In genomic region chr2:11953258-11953657, GRCh38 we compare ENCODE assay signal across 31 cellular contexts.
"Had no signal": no experiment of that assay in that cellular context is flagged by ENCODE, and none has a peak within 500 bp of the region (broad histone marks: within the 10 kb centered on the region; RNA-seq: fewer than 3 reads in every experiment).

No MANE protein-coding gene starts in this region.

- H3K9me3 Mint-ChIP-seq: mesothelial cell of epicardium; natural killer cell; neural progenitor cell; stimulated activated memory B cell treated with anti-CD40 and anti-IgM and Interleukin-4, amounts not matched to agents 10 μg/mL and 1 μg/mL and 100 μg/mL, for 72 hours; stimulated activated naive CD8-positive, alpha-beta T cell treated with anti-CD3 and anti-CD28 coated beads, Interleukin-15, amount 100 ng/mL, for 72 hours; type B pancreatic cell had no signal

- H3K4me1 Mint-ChIP-seq: mesothelial cell of epicardium; nephron progenitor cell; neural progenitor cell; stimulated activated naive CD8-positive, alpha-beta T cell treated with anti-CD3 and anti-CD28 coated beads, Interleukin-15, amount 100 ng/mL, for 72 hours had no signal

- H3K4me3 ChIP-seq: left lung, lung, neural progenitor cell, psoas muscle, right atrium auricular region, right lobe of liver, smooth muscle cell, tibial nerve, uterus had no signal

- H3K79me2 ChIP-seq: parathyroid adenoma had no signal

- H3K27me3 Mint-ChIP-seq: naive B cell; stimulated activated memory B cell treated with anti-CD40 and anti-IgM and Interleukin-4, amounts not matched to agents 10 μg/mL and 1 μg/mL and 100 μg/mL, for 72 hours had no signal

- H3K9me3 ChIP-seq: left lung, neutrophil, psoas muscle, right atrium auricular region, right lobe of liver, tibial nerve, uterus had no signal

- H3K4me3 Mint-ChIP-seq: immature natural killer cell; mesothelial cell of epicardium; naive B cell; natural killer cell; nephron progenitor cell; neural progenitor cell; stimulated activated memory B cell treated with anti-CD40 and anti-IgM and Interleukin-4, amounts not matched to agents 10 μg/mL and 1 μg/mL and 100 μg/mL, for 72 hours; stimulated activated naive CD8-positive, alpha-beta T cell treated with anti-CD3 and anti-CD28 coated beads, Interleukin-15, amount 100 ng/mL, for 72 hours; type B pancreatic cell had no signal

- H3K4me1 ChIP-seq: parathyroid adenoma, psoas muscle, right atrium auricular region, right lobe of liver, tibial nerve, uterus had no signal

- H3K9ac ChIP-seq: neural progenitor cell, parathyroid adenoma had no signal

- H3K4me2 ChIP-seq: neural progenitor cell, smooth muscle cell had no signal

- DNase-seq: hypothalamus; immature natural killer cell; kidney; left colon; left lung; mesendoderm; naive B cell; natural killer cell; nephron progenitor cell; occipital lobe; psoas muscle; right lobe of liver; stimulated activated CD4-positive, alpha-beta T cell treated with anti-CD3 and anti-CD28 coated beads, Interleukin-1b, Interleukin-23, amount 100 ng/mL, for 48 hours; stimulated activated CD4-positive, alpha-beta T cell treated with anti-CD3 and anti-CD28 coated beads, Interleukin-2, amount 100 ng/mL, for 48 hours; stimulated activated CD4-positive, alpha-beta T cell treated with anti-CD3 and anti-CD28 coated beads, Interleukin-4, amount 100 ng/mL, for 4 hours; stimulated activated CD8-positive, alpha-beta memory T cell treated with anti-CD3 and anti-CD28 coated beads, Interleukin-4, amount 100 ng/mL, for 48 hours; stimulated activated naive CD4-positive, alpha-beta T cell treated with Interleukin-2 at 50 U/mL for 16 hours; stimulated activated naive CD8-positive, alpha-beta T cell treated with anti-CD3 and anti-CD28 coated beads, Interleukin-15, amount 100 ng/mL, for 72 hours; substantia nigra; uterus had no signal

- H3K27me3 ChIP-seq: left lung, neural progenitor cell, right atrium auricular region, right lobe of liver, tibial nerve, uterus had no signal

- H3K36me3 Mint-ChIP-seq: mesothelial cell of epicardium; natural killer cell; neural progenitor cell; stimulated activated memory B cell treated with anti-CD40 and anti-IgM and Interleukin-4, amounts not matched to agents 10 μg/mL and 1 μg/mL and 100 μg/mL, for 72 hours; type B pancreatic cell had no signal

- H3K36me3 ChIP-seq: left lung, neural progenitor cell, neutrophil, right atrium auricular region, right lobe of liver, tibial nerve, uterus had no signal

- ATAC-seq: left colon; left lung; natural killer cell; psoas muscle; right lobe of liver; stimulated activated memory B cell treated with anti-CD40 and anti-IgM and Interleukin-4, amounts not matched to agents 10 μg/mL and 1 μg/mL and 100 μg/mL, for 72 hours; stimulated activated naive CD8-positive, alpha-beta T cell treated with anti-CD3 and anti-CD28 coated beads, Interleukin-15, amount 100 ng/mL, for 72 hours had no signal

- FAIRE-seq: islet of Langerhans had no signal

- H2AFZ ChIP-seq: neural progenitor cell, parathyroid adenoma had no signal

- H3K27ac ChIP-seq: left lung, neural progenitor cell, neutrophil, parathyroid adenoma, psoas muscle, right atrium auricular region, right lobe of liver, tibial nerve, uterus had no signal
